ENCODE assay signal across 10 cellular contexts in genomic region chr11:76604652-76605241, GRCh38.
A peak's percentile ranks its signal among the peaks of the same experiment; 100 is the strongest.
DNase-seq lines count a peak whose midpoint lies in the region; ATAC-seq and TF ChIP-seq lines count a peak whose summit lies in the region.
"Had no signal": no experiment of that assay in that cellular context is flagged by ENCODE, and none has a peak within 500 bp of the region (broad histone marks: within the 10 kb centered on the region; RNA-seq: fewer than 3 reads in every experiment).

No MANE protein-coding gene starts in this region.

- no peak for TF ChIP-seq POLR2A in uterus (IDR thresholded peaks at IDR 0.05)

- CTCF ChIA-PET in activated CD8-positive, alpha-beta T cell treated with anti-CD3 and anti-CD28 coated beads, Interleukin-2, amount 10 ng/mL, durations not matched to agents 7 days and 5 days (lab: Charles Lee): no interaction called here
- CTCF ChIA-PET in activated CD8-positive, alpha-beta T cell treated with anti-CD3 and anti-CD28 coated beads for 36 hours (lab: Charles Lee): interaction anchor here (0.7 kb wide), 1 partner anchor 14 kb away, joined by 3 read pairs; no protein-coding TSS in a partner anchor

- H3K9me3 ChIP-seq in muscle layer of colon (ENCODE audit: low read length): no peaks in the 10 kb centered on the region
- no peaks in the 10 kb centered on the region for H3K9me3 ChIP-seq in uterus

- intact Hi-C loops in activated CD8-positive, alpha-beta T cell treated with anti-CD3 and anti-CD28 coated beads for 36 hours (cut with micrococcal nuclease): no loop called here
- intact Hi-C loops in uterus (cut with DNase I; ENCODE audit: low total_unique reads): no loop called here

- H3K27me3 Mint-ChIP-seq in activated CD8-positive, alpha-beta T cell treated with anti-CD3 and anti-CD28 coated beads, Interleukin-2, amount 10 ng/mL, durations not matched to agents 7 days and 5 days (ENCODE audit: low read depth): no peaks in the 10 kb centered on the region
- no peaks in the 10 kb centered on the region for H3K27me3 Mint-ChIP-seq in activated CD8-positive, alpha-beta T cell treated with anti-CD3 and anti-CD28 coated beads for 36 hours
- H3K27me3 Mint-ChIP-seq: central memory CD8-positive, alpha-beta T cell had no signal

- TF ChIP-seq CTCF in activated CD8-positive, alpha-beta T cell treated with anti-CD3 and anti-CD28 coated beads for 36 hours (IDR thresholded peaks at IDR 0.05): no peak
- TF ChIP-seq CTCF in uterus (IDR thresholded peaks at IDR 0.05): no peak

- H3K4me1 ChIP-seq in muscle layer of colon (ENCODE audit: insufficient read depth, low read length) (peaks cover 51% of the 10 kb centered on the region), uterus (peaks cover 0 to 10% of the 10 kb centered on the region in 2 donors)

- no peak overlapping the region for H3K27ac Mint-ChIP-seq in activated CD8-positive, alpha-beta T cell treated with anti-CD3 and anti-CD28 coated beads, Interleukin-2, amount 10 ng/mL, durations not matched to agents 7 days and 5 days
- no peak overlapping the region for H3K27ac Mint-ChIP-seq in activated CD8-positive, alpha-beta T cell treated with anti-CD3 and anti-CD28 coated beads for 36 hours
- H3K27ac Mint-ChIP-seq: IgD-negative memory B cell had no signal

- H3K27me3 ChIP-seq in muscle layer of colon (ENCODE audit: control insufficient read depth in 1 of 2, insufficient read depth in 2 of 2, low read length in 2 of 2): no peaks in the 10 kb centered on the region
- no peaks in the 10 kb centered on the region for H3K27me3 ChIP-seq in uterus

- H3K9ac ChIP-seq in muscle layer of colon (ENCODE audit: low read length): no peak overlapping the region

- H3K27ac ChIP-seq in muscle layer of colon (ENCODE audit: low read depth, low read length): peak overlapping the region; percentile 48
- peak overlapping the region; percentile 22 to 88 for H3K27ac ChIP-seq in uterus

- no peak overlapping the region for H3K4me3 Mint-ChIP-seq in activated CD8-positive, alpha-beta T cell treated with anti-CD3 and anti-CD28 coated beads, Interleukin-2, amount 10 ng/mL, durations not matched to agents 7 days and 5 days
- H3K4me3 Mint-ChIP-seq in activated CD8-positive, alpha-beta T cell treated with anti-CD3 and anti-CD28 coated beads for 36 hours: no peak overlapping the region
- H3K4me3 Mint-ChIP-seq: central memory CD8-positive, alpha-beta T cell; IgD-negative memory B cell had no signal

- no peak overlapping the region for H3K4me3 ChIP-seq in muscle layer of colon (ENCODE audit: low read depth in 1 of 2, low read length in 2 of 2)
- H3K4me3 ChIP-seq in uterus: no peak overlapping the region

- no peak for ATAC-seq in activated CD8-positive, alpha-beta T cell treated with anti-CD3 and anti-CD28 coated beads, Interleukin-2, amount 10 ng/mL, durations not matched to agents 7 days and 5 days
- ATAC-seq in activated CD8-positive, alpha-beta T cell treated with anti-CD3 and anti-CD28 coated beads for 36 hours: no peak
- ATAC-seq in HG03196 (IDR thresholded peaks at IDR 0.05; ENCODE audit: unreplicated experiment): no peak
- ATAC-seq in GM18519 (IDR thresholded peaks at IDR 0.05; ENCODE audit: low FRiP score, unreplicated experiment): no peak

- peak; percentile 16 for DNase-seq in activated CD8-positive, alpha-beta T cell treated with anti-CD3 and anti-CD28 coated beads, Interleukin-2, amount 10 ng/mL, durations not matched to agents 7 days and 5 days
- DNase-seq in activated CD8-positive, alpha-beta T cell treated with anti-CD3 and anti-CD28 coated beads for 36 hours: no peak
- DNase-seq in fibroblast of peridontal ligament (ENCODE audit: extremely low read depth) (peak; percentile 90), uterus (peak in 1 of 2 donors; percentile 49), inferior parietal cortex (ENCODE audit: extremely low spot score) (no peak)

- POLR2A ChIA-PET in activated CD8-positive, alpha-beta T cell treated with anti-CD3 and anti-CD28 coated beads, Interleukin-2, amount 10 ng/mL, durations not matched to agents 7 days and 5 days (lab: Charles Lee): no interaction called here
- POLR2A ChIA-PET in activated CD8-positive, alpha-beta T cell treated with anti-CD3 and anti-CD28 coated beads for 36 hours (lab: Charles Lee): interaction anchor here (1.0 kb wide), 1 partner anchor 38 kb away, joined by 3 read pairs; no protein-coding TSS in a partner anchor

- no peaks in the 10 kb centered on the region for H3K36me3 Mint-ChIP-seq in activated CD8-positive, alpha-beta T cell treated with anti-CD3 and anti-CD28 coated beads, Interleukin-2, amount 10 ng/mL, durations not matched to agents 7 days and 5 days (ENCODE audit: low read depth)
- H3K36me3 Mint-ChIP-seq in activated CD8-positive, alpha-beta T cell treated with anti-CD3 and anti-CD28 coated beads for 36 hours (ENCODE audit: low read depth): no peaks in the 10 kb centered on the region

- H3K4me1 Mint-ChIP-seq in activated CD8-positive, alpha-beta T cell treated with anti-CD3 and anti-CD28 coated beads, Interleukin-2, amount 10 ng/mL, durations not matched to agents 7 days and 5 days (ENCODE audit: low read depth): peaks cover 3% of the 10 kb centered on the region
- H3K4me1 Mint-ChIP-seq in activated CD8-positive, alpha-beta T cell treated with anti-CD3 and anti-CD28 coated beads for 36 hours (ENCODE audit: low read depth): peaks cover 4% of the 10 kb centered on the region
- H3K4me1 Mint-ChIP-seq: central memory CD8-positive, alpha-beta T cell had no signal

- H3K36me3 ChIP-seq in muscle layer of colon (ENCODE audit: insufficient read depth, low read length) (no peaks in the 10 kb centered on the region), uterus (no peaks in the 10 kb centered on the region)

- no peaks in the 10 kb centered on the region for H3K9me3 Mint-ChIP-seq in activated CD8-positive, alpha-beta T cell treated with anti-CD3 and anti-CD28 coated beads, Interleukin-2, amount 10 ng/mL, durations not matched to agents 7 days and 5 days (ENCODE audit: insufficient read depth)
- H3K9me3 Mint-ChIP-seq in activated CD8-positive, alpha-beta T cell treated with anti-CD3 and anti-CD28 coated beads for 36 hours: no peaks in the 10 kb centered on the region
- H3K9me3 Mint-ChIP-seq: central memory CD8-positive, alpha-beta T cell had no signal

Comparison
In these comparisons a context has a peak if more than half of its experiments do, and no peak if none do; other contexts are left out.
1. DNase-seq: peak in activated CD8-positive, alpha-beta T cell treated with anti-CD3 and anti-CD28 coated beads, Interleukin-2, amount 10 ng/mL, durations not matched to agents 7 days and 5 days (single experiment) and fibroblast of peridontal ligament (single experiment); none in activated CD8-positive, alpha-beta T cell treated with anti-CD3 and anti-CD28 coated beads for 36 hours (single experiment) and inferior parietal cortex (single experiment).